Comparison of ENCODE assay signal across 8 cellular contexts in the genomic region with DNA sequence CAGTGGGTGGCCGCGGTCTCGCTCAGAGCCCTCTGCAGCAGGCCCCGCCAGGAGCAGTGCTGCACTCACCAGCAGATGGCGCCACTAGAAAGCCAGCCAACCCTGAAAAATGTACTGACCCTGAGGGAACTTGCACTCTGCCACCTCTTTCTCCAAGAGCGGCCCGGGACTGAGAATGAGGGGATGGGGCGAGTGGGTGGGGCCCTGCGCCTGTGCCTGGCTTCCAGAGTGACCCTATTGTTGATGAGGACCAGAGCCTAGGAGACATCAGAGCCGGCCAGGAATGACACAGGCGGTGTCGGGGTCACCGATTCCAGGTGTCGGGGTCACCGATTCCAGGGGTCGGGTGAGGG. TPM values are rescaled to one million over a fixed set of nuclear protein-coding genes. Genes with fewer than 3 reads are reported as not detected.
DNase-seq lines count a peak whose midpoint lies in the region; ATAC-seq, FAIRE-seq and TF ChIP-seq lines count a peak whose summit lies in the region.

No MANE protein-coding gene starts in this region.

- intact Hi-C loops in pancreas (cut with DNase I) (loop anchor here in 2 of 3 donors (5.0 kb wide), 2 partner anchors 45 to 180 kb away; no protein-coding TSS in a partner anchor), transverse colon (cut with DNase I; ENCODE audit: low total_unique reads) (loop anchor here (2.0 to 5.0 kb wide), 2 partner anchors 31 to 50 kb away; no protein-coding TSS in a partner anchor)

- peaks cover 1% of the 10 kb centered on the region for H3K9me3 Mint-ChIP-seq in glutamatergic neuron (ENCODE audit: unreplicated experiment)

- H3K27ac Mint-ChIP-seq in glutamatergic neuron (ENCODE audit: unreplicated experiment): no peak overlapping the region

- TF ChIP-seq POLR2A in transverse colon (IDR thresholded peaks at IDR 0.05): no peak

- peaks cover 4% of the 10 kb centered on the region for H3K36me3 Mint-ChIP-seq in glutamatergic neuron (ENCODE audit: unreplicated experiment)

- DNase-seq in GM19238 (ENCODE audit: insufficient read length, low spot score) (peak; percentile 78), HT-29 (ENCODE audit: low spot score) (peak; percentile 73), SK-MEL-5 (ENCODE audit: low read depth, low spot score) (peak; percentile 69), glutamatergic neuron (peak; percentile 94), pancreas (peak; percentile 46 to 89 (median 74)), transverse colon (peak; percentile 83)
- DNase-seq in activated naive CD4-positive, alpha-beta T cell treated with Interleukin-2 at 50 U/mL for 16 hours: peak; percentile 78

- H3K4me1 ChIP-seq in pancreas (no peaks in the 10 kb centered on the region), transverse colon (peaks cover 4 to 44% (median 22%) of the 10 kb centered on the region in 4 donors)

- peaks cover 2% of the 10 kb centered on the region for H3K4me1 Mint-ChIP-seq in glutamatergic neuron (ENCODE audit: low read depth, unreplicated experiment)

- H3K36me3 ChIP-seq in pancreas (no peaks in the 10 kb centered on the region), transverse colon (no peaks in the 10 kb centered on the region)

- WGBS in pancreas, 2 donors: 33 to 36% methylated on average over 16 of the region's 16 CpGs
- WGBS in transverse colon (ENCODE audit: low coverage in 1 of 2), 2 donors: 34% methylated on average over 16 of the region's 16 CpGs; no CpG with 5 or more reads in 1 of the 2 donors

- ATAC-seq in pancreas: peak; percentile 81 to 94 (median 91)

- no peaks in the 10 kb centered on the region for H3K9me3 ChIP-seq in pancreas
- H3K9me3 ChIP-seq in transverse colon: no peaks in the 10 kb centered on the region

- TF ChIP-seq EP300 in transverse colon (IDR thresholded peaks at IDR 0.05; ENCODE audit: low read depth): no peak

- in situ Hi-C loops in SK-MEL-5 (cut with HindIII; ENCODE audit: low pct_unique_long_range_greater_than_20kb, low sequenced_read_pairs) (no loop called here), transverse colon (cut with MboI; ENCODE audit: low pct_ligation_motif_present in 1 of 4, low pct_unique_long_range_greater_than_20kb in 1 of 4, low sequenced_read_pairs in 3 of 4) (loop anchor here in 1 of 4 donors (10.0 kb wide), 1 partner anchor 53 kb away; no protein-coding TSS in a partner anchor)

- TF ChIP-seq CTCF in C4-2B (conservative IDR thresholded peaks at IDR 0.05) (peak; percentile 96), glutamatergic neuron (IDR thresholded peaks at IDR 0.05; ENCODE audit: partially characterized antibody, unreplicated experiment) (peak; percentile 90), pancreas (IDR thresholded peaks at IDR 0.05) (peak; percentile 82 to 90 (median 87)), transverse colon (IDR thresholded peaks at IDR 0.05) (peak; percentile 90 to 96 (median 94))

- no peak overlapping the region for H3K4me3 Mint-ChIP-seq in glutamatergic neuron (ENCODE audit: unreplicated experiment)

- H3K27me3 ChIP-seq in pancreas (no peaks in the 10 kb centered on the region), transverse colon (no peaks in the 10 kb centered on the region)

- no peak for FAIRE-seq in pancreas (lab: Jason Lieb, UNC)

- no peak overlapping the region for H3K4me3 ChIP-seq in pancreas
- peak overlapping the region in 2 of 4 donors; percentile 8 to 27 for H3K4me3 ChIP-seq in transverse colon

- H3K27ac ChIP-seq in C4-2B (no peak overlapping the region), pancreas (no peak overlapping the region), transverse colon (peak overlapping the region; percentile 87 to 91 (median 88))

- H3K27me3 Mint-ChIP-seq in glutamatergic neuron (ENCODE audit: unreplicated experiment): peaks cover 6% of the 10 kb centered on the region

RNA-seq across cellular contexts. Expression of a gene that starts 2.9 kb away (rescaled TPM):
- not detected in 2 replicates for total RNA-seq in HT-29 (2014; rRNA removed; shearing (Covaris generic))
- total RNA-seq in SK-MEL-5 (2014; rRNA removed; shearing (Covaris generic)): not detected in 2 replicates
- 0.67 TPM in 1 of 2 replicates, not detected in the other for polyA plus RNA-seq in SK-MEL-5 (2015; cell fraction: cytosol; rRNA removed)
- polyA plus RNA-seq in SK-MEL-5 (2015; cell fraction: nucleus; rRNA removed): not detected in 2 replicates
- total RNA-seq in glutamatergic neuron (ENCODE audit: unreplicated experiment) (0.88 TPM), pancreas (not detected), transverse colon (not detected)
- polyA plus RNA-seq in pancreas: not detected

RNA-seq across cellular contexts. Expression of a gene that starts 24.1 kb away (rescaled TPM):
- 1.2 and 1.7 TPM in 2 replicates for total RNA-seq in HT-29 (2014; rRNA removed; shearing (Covaris generic))
- 2.9 TPM in 2 replicates for total RNA-seq in SK-MEL-5 (2014; rRNA removed; shearing (Covaris generic))
- 5.4 TPM in 2 replicates for polyA plus RNA-seq in SK-MEL-5 (2015; cell fraction: cytosol; rRNA removed)
- 10.5 and 12.0 TPM in 2 replicates for polyA plus RNA-seq in SK-MEL-5 (2015; cell fraction: nucleus; rRNA removed)
- total RNA-seq in glutamatergic neuron (ENCODE audit: unreplicated experiment) (25.4 TPM), pancreas (1 to 10 TPM; 2.1 to 7.2 (median 3.1) TPM), transverse colon (1 to 10 TPM in 3 of 4 donors, under 1 TPM in 1; 0.75 to 5.4 (median 2.8) TPM)
- 10 to 100 TPM in 1 of 2 donors, 1 to 10 TPM in 1; 5.8 to 11.5 TPM for polyA plus RNA-seq in pancreas

RNA-seq across cellular contexts. Expression of a gene that starts 36.7 kb away (rescaled TPM):
- total RNA-seq in HT-29 (2014; rRNA removed; shearing (Covaris generic)): 10.7 and 14.2 TPM in 2 replicates
- 21.5 and 25.3 TPM in 2 replicates for total RNA-seq in SK-MEL-5 (2014; rRNA removed; shearing (Covaris generic))
- 14.4 and 18.6 TPM in 2 replicates for polyA plus RNA-seq in SK-MEL-5 (2015; cell fraction: cytosol; rRNA removed)
- polyA plus RNA-seq in SK-MEL-5 (2015; cell fraction: nucleus; rRNA removed): 31.6 and 39.7 TPM in 2 replicates
- total RNA-seq in glutamatergic neuron (ENCODE audit: unreplicated experiment) (34.7 TPM), pancreas (1 to 10 TPM; 3.7 to 9.0 (median 5.7) TPM), transverse colon (10 to 100 TPM in 1 of 4 donors, 1 to 10 TPM in 3; 2.2 to 10.6 (median 6.4) TPM)
- polyA plus RNA-seq in pancreas: 1 to 10 TPM; 2.1 to 4.4 TPM

Comparison
In these comparisons a context has a peak if more than half of its experiments do, and no peak if none do; other contexts are left out.
1. H3K27ac ChIP-seq: peak in transverse colon (4 of 4); none in C4-2B (single experiment) and pancreas (0 of 4).
2. Peak in every context shown above with its lines, with median percentiles within 50 percentile points of each other: CTCF ChIP-seq and DNase-seq.